In the genomic region with DNA sequence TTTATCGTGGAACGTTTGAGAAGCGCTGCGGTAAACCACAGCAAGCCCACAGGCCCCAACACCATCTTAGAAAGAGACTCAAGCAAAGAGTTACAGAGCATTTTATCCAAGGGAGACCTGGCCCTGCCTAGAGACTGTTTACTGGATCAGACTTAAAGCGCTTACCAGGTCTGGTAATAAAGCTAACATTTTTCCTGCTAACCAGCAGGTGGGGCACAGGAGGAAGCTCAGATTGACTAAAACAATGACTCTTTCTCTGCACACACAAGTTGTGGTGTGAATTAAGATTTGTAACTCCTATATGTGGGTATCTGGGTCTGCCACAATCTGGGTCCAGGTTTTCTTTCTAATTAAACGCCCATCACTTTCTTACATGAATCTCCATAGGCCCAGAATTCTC, we compare ENCODE assay signal across 8 cellular contexts.
DNase-seq lines count a peak whose midpoint lies in the region; ATAC-seq, FAIRE-seq and TF ChIP-seq lines count a peak whose summit lies in the region.

No MANE protein-coding gene starts in this region.

- POLR2A ChIA-PET in CD4-positive, alpha-beta T cell (lab: Charles Lee), result no interaction called here

- H3K27ac ChIP-seq in CD4-positive, alpha-beta T cell (ENCODE audit: low read depth, low read length), result no peak overlapping the region
- no peak overlapping the region for H3K27ac ChIP-seq in RWPE2 (ENCODE audit: poor library complexity, severe bottlenecking)
- H3K27ac ChIP-seq in kidney (ENCODE audit: low read depth in 2 of 2, low read length in 2 of 2), result no peak overlapping the region

- peaks cover 1% of the 10 kb centered on the region for H3K27me3 ChIP-seq in CD4-positive, alpha-beta T cell (ENCODE audit: control insufficient read depth, insufficient read depth, low read length)
- no peaks in the 10 kb centered on the region for H3K27me3 ChIP-seq in RWPE2 (ENCODE audit: insufficient read depth, poor library complexity, severe bottlenecking)

- FAIRE-seq in HTR-8/SVneo (lab: Jason Lieb, UNC) (no peak), kidney (lab: Jason Lieb, UNC) (no peak)

- no peak overlapping the region for H3K4me3 ChIP-seq in RWPE2 (ENCODE audit: severe bottlenecking)
- H3K4me3 ChIP-seq in kidney (ENCODE audit: low read length in 2 of 2), result no peak overlapping the region

- no peak overlapping the region for H3K4me3 Mint-ChIP-seq in CD4-positive, alpha-beta T cell

- H3K4me1 Mint-ChIP-seq in CD4-positive, alpha-beta T cell (ENCODE audit: low read depth), result no peaks in the 10 kb centered on the region

- no peak overlapping the region for H3K9ac ChIP-seq in kidney (ENCODE audit: low read length in 2 of 2)

- H3K36me3 ChIP-seq in RWPE2 (ENCODE audit: low read depth), result no peaks in the 10 kb centered on the region
- no peaks in the 10 kb centered on the region for H3K36me3 ChIP-seq in kidney (ENCODE audit: control insufficient read depth in 1 of 2, insufficient read depth in 2 of 2, low read length in 2 of 2)

- peak; percentile 15 for TF ChIP-seq CTCF in CD4-positive, alpha-beta T cell (IDR thresholded peaks at IDR 0.05)
- TF ChIP-seq CTCF in RWPE2 (IDR thresholded peaks at IDR 0.05; ENCODE audit: poor library complexity, severe bottlenecking), result peak; percentile 59
- peak; percentile 39 for TF ChIP-seq CTCF in kidney (IDR thresholded peaks at IDR 0.05; ENCODE audit: borderline replicate concordance, extremely low read depth, insufficient read depth)

- CTCF ChIA-PET in CD4-positive, alpha-beta T cell (lab: Charles Lee), result no interaction called here

- no peaks in the 10 kb centered on the region for H3K9me3 ChIP-seq in CD4-positive, alpha-beta T cell (ENCODE audit: control insufficient read depth, low read length)
- no peaks in the 10 kb centered on the region for H3K9me3 ChIP-seq in RWPE2 (ENCODE audit: severe bottlenecking)
- no peaks in the 10 kb centered on the region for H3K9me3 ChIP-seq in kidney (ENCODE audit: control insufficient read depth in 1 of 2, low read length in 2 of 2)

- peaks cover 16% of the 10 kb centered on the region for H3K27me3 Mint-ChIP-seq in CD4-positive, alpha-beta T cell

- intact Hi-C loops in CD4-positive, alpha-beta T cell (cut with DNase I, micrococcal nuclease), result no loop called here
- intact Hi-C loops in kidney (cut with DNase I), result no loop called here

- no peaks in the 10 kb centered on the region for H3K4me1 ChIP-seq in RWPE2 (ENCODE audit: insufficient read depth, poor library complexity, severe bottlenecking)
- H3K4me1 ChIP-seq in kidney (ENCODE audit: control insufficient read depth in 1 of 2, insufficient read depth in 1 of 2, low read depth in 1 of 2, low read length in 2 of 2), result no peaks in the 10 kb centered on the region

- no peaks in the 10 kb centered on the region for H3K36me3 Mint-ChIP-seq in CD4-positive, alpha-beta T cell (ENCODE audit: low read depth)

- no peak overlapping the region for H3K27ac Mint-ChIP-seq in CD4-positive, alpha-beta T cell

- no peaks in the 10 kb centered on the region for H3K9me3 Mint-ChIP-seq in CD4-positive, alpha-beta T cell

- no peak for DNase-seq in CD4-positive, alpha-beta T cell
- DNase-seq in HTR-8/SVneo (ENCODE audit: insufficient read length, low spot score) (peak; percentile 21), RWPE2 (ENCODE audit: low spot score) (no peak), kidney (no peak), NCI-H2081 (lab: John Stamatoyannopoulos, UW) (no peak), inferior parietal cortex (ENCODE audit: extremely low spot score) (no peak), NCI-H1048 (lab: John Stamatoyannopoulos, UW) (no peak)
- DNase-seq in activated effector memory CD4-positive, alpha-beta T cell treated with Interleukin-2 at 50 U/mL for 16 hours, result no peak

- ATAC-seq in CD4-positive, alpha-beta T cell (ENCODE audit: poor library complexity), result no peak
- ATAC-seq in RWPE2 (ENCODE audit: low read depth), result 0 out of 3 replicates have a peak, but pooled peaks have one; percentile 45
